In the genomic region with DNA sequence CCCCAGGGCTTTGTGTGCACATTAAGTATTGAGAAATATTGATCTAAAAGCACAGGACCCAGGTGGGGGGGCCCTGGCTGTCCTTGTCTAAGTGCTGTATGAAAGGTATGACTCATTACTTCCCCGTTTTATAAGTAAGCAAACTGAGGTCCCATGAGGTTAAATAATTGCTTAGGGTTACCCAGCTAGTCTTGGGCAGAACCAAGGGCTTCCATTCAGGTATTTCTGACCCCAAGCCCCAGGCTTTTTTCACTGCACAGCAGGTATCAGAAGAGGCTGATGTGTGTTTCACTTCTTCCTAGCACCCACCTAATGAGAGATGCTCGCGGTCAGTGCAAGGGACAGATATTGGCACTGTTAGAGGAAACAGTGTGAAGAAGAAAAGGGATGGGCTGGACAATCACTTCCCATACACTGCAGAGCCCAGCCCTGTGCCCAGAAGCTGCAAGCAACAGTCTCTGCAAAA, we compare ENCODE assay signal across 8 cellular contexts. TPM values are rescaled to one million over a fixed set of nuclear protein-coding genes. Genes with fewer than 3 reads are reported as not detected.
DNase-seq lines count a peak whose midpoint lies in the region; ATAC-seq and TF ChIP-seq lines count a peak whose summit lies in the region.

No MANE protein-coding gene starts in this region.

- H3K4me3 Mint-ChIP-seq in activated CD4-positive, alpha-beta T cell treated with anti-CD3 and anti-CD28 coated beads, Interleukin-2, amount 10 ng/mL, durations not matched to agents 24 days and 14 days: peak overlapping the region; percentile 89
- no peak overlapping the region for H3K4me3 Mint-ChIP-seq in type B pancreatic cell

- peak overlapping the region; percentile 91 for H3K27ac Mint-ChIP-seq in activated CD4-positive, alpha-beta T cell treated with anti-CD3 and anti-CD28 coated beads, Interleukin-2, amount 10 ng/mL, durations not matched to agents 24 days and 14 days
- H3K27ac Mint-ChIP-seq in type B pancreatic cell: peak overlapping the region; percentile 60

- H3K36me3 Mint-ChIP-seq in activated CD4-positive, alpha-beta T cell treated with anti-CD3 and anti-CD28 coated beads, Interleukin-2, amount 10 ng/mL, durations not matched to agents 24 days and 14 days (ENCODE audit: low read depth): peaks cover 2% of the 10 kb centered on the region
- H3K36me3 Mint-ChIP-seq in type B pancreatic cell: no peaks in the 10 kb centered on the region

- no peak for TF ChIP-seq CTCF in left ventricle myocardium inferior (IDR thresholded peaks at IDR 0.05; ENCODE audit: borderline replicate concordance)
- TF ChIP-seq CTCF in type B pancreatic cell (conservative IDR thresholded peaks at IDR 0.05): no peak

- H3K4me1 ChIP-seq in left ventricle myocardium inferior: peaks cover 21% of the 10 kb centered on the region

- DNase-seq in activated CD4-positive, alpha-beta T cell treated with anti-CD3 and anti-CD28 coated beads, Interleukin-2, amount 10 ng/mL, durations not matched to agents 24 days and 14 days: peak; percentile 77
- DNase-seq in left ventricle myocardium inferior (no peak), type B pancreatic cell (ENCODE audit: extremely low spot score, unreplicated experiment) (no peak), ACHN (no peak), H4 (ENCODE audit: low spot score) (no peak), COLO829 (ENCODE audit: low spot score) (no peak)

- in situ Hi-C loops in ACHN (cut with HindIII; ENCODE audit: low pct_ligation_motif_present, low pct_unique_long_range_greater_than_20kb, low sequenced_read_pairs): no loop called here

- H3K9me3 Mint-ChIP-seq in activated CD4-positive, alpha-beta T cell treated with anti-CD3 and anti-CD28 coated beads, Interleukin-2, amount 10 ng/mL, durations not matched to agents 24 days and 14 days: no peaks in the 10 kb centered on the region
- H3K9me3 Mint-ChIP-seq in type B pancreatic cell: no peaks in the 10 kb centered on the region

- H3K36me3 ChIP-seq in left ventricle myocardium inferior: peaks cover 31% of the 10 kb centered on the region

- ATAC-seq in GM19043 (IDR thresholded peaks at IDR 0.05; ENCODE audit: low read depth, unreplicated experiment) (peak; percentile 46), HG03097 (IDR thresholded peaks at IDR 0.05; ENCODE audit: low FRiP score, unreplicated experiment) (peak; percentile 37)

- no peak overlapping the region for H3K4me3 ChIP-seq in left ventricle myocardium inferior

- peaks cover 93% of the 10 kb centered on the region for H3K4me1 Mint-ChIP-seq in activated CD4-positive, alpha-beta T cell treated with anti-CD3 and anti-CD28 coated beads, Interleukin-2, amount 10 ng/mL, durations not matched to agents 24 days and 14 days
- H3K4me1 Mint-ChIP-seq in type B pancreatic cell (ENCODE audit: unreplicated experiment): peaks cover 8% of the 10 kb centered on the region

- peaks cover 42% of the 10 kb centered on the region for H3K27me3 ChIP-seq in left ventricle myocardium inferior (ENCODE audit: low read depth)

- intact Hi-C loops in activated CD4-positive, alpha-beta T cell treated with anti-CD3 and anti-CD28 coated beads, Interleukin-2, amount 10 ng/mL, durations not matched to agents 24 days and 14 days (cut with micrococcal nuclease): loop anchor here (2.0 to 5.0 kb wide), 4 partner anchors 35 to 361 kb away; partner anchors contain the start of genes PPP4R3A and TRIP11
- intact Hi-C loops in left ventricle myocardium inferior (cut with micrococcal nuclease): no loop called here

- H3K27ac ChIP-seq in left ventricle myocardium inferior (replicated peaks): peak overlapping the region; percentile 63

- H3K9me3 ChIP-seq in left ventricle myocardium inferior (replicated peaks): peaks cover 13% of the 10 kb centered on the region

- H3K27me3 Mint-ChIP-seq in activated CD4-positive, alpha-beta T cell treated with anti-CD3 and anti-CD28 coated beads, Interleukin-2, amount 10 ng/mL, durations not matched to agents 24 days and 14 days: no peaks in the 10 kb centered on the region
- peaks cover 6% of the 10 kb centered on the region for H3K27me3 Mint-ChIP-seq in type B pancreatic cell

RNA-seq across cellular contexts. Expression of gene TC2N, which starts 4.7 kb away (rescaled TPM):
- total RNA-seq in activated CD4-positive, alpha-beta T cell treated with anti-CD3 and anti-CD28 coated beads, Interleukin-2, amount 10 ng/mL, durations not matched to agents 24 days and 14 days: 18.6 and 19.3 TPM in 2 replicates
- total RNA-seq in left ventricle myocardium inferior (4.1 TPM), type B pancreatic cell (ENCODE audit: low replicate concordance) (19.4 and 42.2 TPM in 2 replicates)
- 2.4 and 3.1 TPM in 2 replicates for total RNA-seq in H4 (2014; rRNA removed; shearing (Covaris generic))
